1 cellular context compared by ENCODE assay signal in genomic region chr10:119688033-119688508, GRCh38.
TF ChIP-seq lines count a peak whose summit lies in the region.

No MANE protein-coding gene starts in this region.

TF ChIP-seq in K562, 482 proteins besides CTCF, POLR2A, EP300 and RAD21 (continued from another document):
- TF ChIP-seq, protein P1, sequence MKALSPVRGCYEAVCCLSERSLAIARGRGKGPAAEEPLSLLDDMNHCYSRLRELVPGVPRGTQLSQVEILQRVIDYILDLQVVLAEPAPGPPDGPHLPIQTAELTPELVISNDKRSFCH (CRISPR knock-in tag; IDR thresholded peaks at IDR 0.05), result no peak
- TF ChIP-seq, protein P1 (tag; IDR thresholded peaks at IDR 0.05), result peak; percentile 98
- TF ChIP-seq, protein P2, sequence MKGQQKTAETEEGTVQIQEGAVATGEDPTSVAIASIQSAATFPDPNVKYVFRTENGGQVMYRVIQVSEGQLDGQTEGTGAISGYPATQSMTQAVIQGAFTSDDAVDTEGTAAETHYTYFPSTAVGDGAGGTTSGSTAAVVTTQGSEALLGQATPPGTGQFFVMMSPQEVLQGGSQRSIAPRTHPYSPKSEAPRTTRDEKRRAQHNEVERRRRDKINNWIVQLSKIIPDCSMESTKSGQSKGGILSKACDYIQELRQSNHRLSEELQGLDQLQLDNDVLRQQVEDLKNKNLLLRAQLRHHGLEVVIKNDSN (CRISPR knock-in tag; IDR thresholded peaks at IDR 0.05), result no peak
- TF ChIP-seq KLF1 (tag; IDR thresholded peaks at IDR 0.05) (no peak), NFIX (CRISPR knock-in tag; IDR thresholded peaks at IDR 0.05; ENCODE audit: low read depth) (no peak), ZNF668 (CRISPR knock-in tag; IDR thresholded peaks at IDR 0.05) (peak; percentile 73; the same call in 1 of the 2 replicates), POLR3A (IDR thresholded peaks at IDR 0.05; ENCODE audit: borderline replicate concordance, extremely low read depth, insufficient read depth, insufficient read length) (no peak), POLR2B (IDR thresholded peaks at IDR 0.05; ENCODE audit: low read depth, partially characterized antibody) (no peak)
- TF ChIP-seq, protein P3, sequence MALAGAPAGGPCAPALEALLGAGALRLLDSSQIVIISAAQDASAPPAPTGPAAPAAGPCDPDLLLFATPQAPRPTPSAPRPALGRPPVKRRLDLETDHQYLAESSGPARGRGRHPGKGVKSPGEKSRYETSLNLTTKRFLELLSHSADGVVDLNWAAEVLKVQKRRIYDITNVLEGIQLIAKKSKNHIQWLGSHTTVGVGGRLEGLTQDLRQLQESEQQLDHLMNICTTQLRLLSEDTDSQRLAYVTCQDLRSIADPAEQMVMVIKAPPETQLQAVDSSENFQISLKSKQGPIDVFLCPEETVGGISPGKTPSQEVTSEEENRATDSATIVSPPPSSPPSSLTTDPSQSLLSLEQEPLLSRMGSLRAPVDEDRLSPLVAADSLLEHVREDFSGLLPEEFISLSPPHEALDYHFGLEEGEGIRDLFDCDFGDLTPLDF (CRISPR knock-in tag; IDR thresholded peaks at IDR 0.05), result no peak
